ENCODE assay signal across 1 cellular context in the genomic region with DNA sequence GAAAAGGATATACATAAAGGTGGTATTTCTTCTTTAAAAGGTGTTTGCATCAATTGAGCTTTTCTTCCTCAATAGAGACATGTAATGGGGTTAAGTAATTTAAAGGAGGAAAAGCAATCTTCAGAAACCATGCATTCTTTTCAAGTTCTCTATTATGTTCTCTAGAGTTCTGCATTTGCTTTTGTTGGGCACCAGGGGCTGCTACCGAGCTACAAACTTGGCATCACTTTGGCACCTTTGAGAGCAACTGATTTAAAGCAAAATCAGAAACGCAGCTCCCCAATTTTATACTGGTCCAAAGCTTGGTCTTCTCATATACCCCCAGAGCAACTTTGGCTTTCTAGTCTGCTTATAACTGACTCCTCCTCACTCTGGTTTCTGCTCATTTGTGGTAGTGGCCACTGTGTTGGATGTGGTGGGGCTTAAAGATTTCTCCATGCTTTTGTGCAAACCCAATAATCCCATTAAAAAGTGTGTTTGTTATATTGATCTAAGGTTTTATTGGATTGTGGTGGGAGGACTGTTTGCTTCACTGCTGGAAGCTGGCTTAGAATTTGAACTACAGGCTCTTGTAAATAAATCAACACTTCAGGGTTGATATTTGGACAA.
TF ChIP-seq lines count a peak whose summit lies in the region.

No MANE protein-coding gene starts in this region.

TF ChIP-seq in H1, 55 proteins besides CTCF, POLR2A, EP300 and RAD21:
- TF ChIP-seq CREB1 (IDR thresholded peaks at IDR 0.05) = no peak
- TF ChIP-seq KDM1A (IDR thresholded peaks at IDR 0.05; ENCODE audit: borderline replicate concordance, low read length) = no peak
- no peak for TF ChIP-seq BACH1 (IDR thresholded peaks at IDR 0.05; ENCODE audit: low read length)
- TF ChIP-seq YY1 (IDR thresholded peaks at IDR 0.05; ENCODE audit: low read depth, low read length) = no peak
- TF ChIP-seq POU5F1 (IDR thresholded peaks at IDR 0.05; ENCODE audit: low read depth, low read length) = no peak
- no peak for TF ChIP-seq TAF7 (optimal IDR thresholded peaks at IDR 0.05; ENCODE audit: borderline replicate concordance, low read depth, low read length)
- no peak for TF ChIP-seq KDM4A (IDR thresholded peaks at IDR 0.05; ENCODE audit: low read depth, low read length, severe bottlenecking)
- TF ChIP-seq, protein P1, sequence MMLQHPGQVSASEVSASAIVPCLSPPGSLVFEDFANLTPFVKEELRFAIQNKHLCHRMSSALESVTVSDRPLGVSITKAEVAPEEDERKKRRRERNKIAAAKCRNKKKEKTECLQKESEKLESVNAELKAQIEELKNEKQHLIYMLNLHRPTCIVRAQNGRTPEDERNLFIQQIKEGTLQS (IDR thresholded peaks at IDR 0.05; ENCODE audit: insufficient read depth, low read depth, low read length) = no peak
- TF ChIP-seq BRCA1 (IDR thresholded peaks at IDR 0.05; ENCODE audit: low read depth, low read length) = no peak
- TF ChIP-seq BCL11A (IDR thresholded peaks at IDR 0.05; ENCODE audit: low read depth in 2 of 2, low read length in 2 of 2) = no peak
- no peak for TF ChIP-seq CHD2 (IDR thresholded peaks at IDR 0.05; ENCODE audit: low read length)
- TF ChIP-seq ZNF274 (IDR thresholded peaks at IDR 0.05; ENCODE audit: borderline replicate concordance, extremely low read depth, low read length) = no peak
- no peak for TF ChIP-seq HDAC2 (IDR thresholded peaks at IDR 0.05; ENCODE audit: borderline replicate concordance in 1 of 2, low read depth in 2 of 2, low read length in 2 of 2)
- no peak for TF ChIP-seq SAP30 (IDR thresholded peaks at IDR 0.05; ENCODE audit: insufficient read depth, insufficient replicate concordance, low read length)
- no peak for TF ChIP-seq SIX5 (IDR thresholded peaks at IDR 0.05; ENCODE audit: low read depth, low read length)
- TF ChIP-seq TBP (IDR thresholded peaks at IDR 0.05; ENCODE audit: low read depth, low read length) = no peak
TF ChIP-seq in H1: peak in this region for 0.
